8 cellular contexts compared by ENCODE assay signal in genomic region chr17:4263282-4264215, GRCh38. TPM values are rescaled to one million over a fixed set of nuclear protein-coding genes. Genes with fewer than 3 reads are reported as not detected.
DNase-seq lines count a peak whose midpoint lies in the region; ATAC-seq, FAIRE-seq and TF ChIP-seq lines count a peak whose summit lies in the region.

ANKFY1 (minus strand) TSS chr17:4263979; CDS start chr17:4263941, 38 bp downstream.

- CTCF ChIA-PET in PC-3 (lab: Charles Lee): no interaction called here

- DNase-seq in D721Med (ENCODE audit: insufficient read length, low spot score) (peak; percentile 96), PC-3 (peak; percentile 88), activated T-cell treated with anti-CD3 and anti-CD28 coated beads for 48 hours (ENCODE audit: low read depth) (peak; percentile 97), epithelial cell of proximal tubule (ENCODE audit: low read depth) (peak; percentile 36), mucosa of gallbladder (ENCODE audit: low spot score) (peak; percentile 97)
- peak; percentile 90 for DNase-seq in Jurkat, Clone E6-1 (ENCODE audit: low read depth, low spot score)
- peak; percentile 96 for DNase-seq in stimulated activated CD8-positive, alpha-beta memory T cell treated with anti-CD3 and anti-CD28 coated beads, Interleukin-4, amount 100 ng/mL, for 24 hours (ENCODE audit: low read depth)

- peak; percentile 78 for ATAC-seq in GM21529 (IDR thresholded peaks at IDR 0.05; ENCODE audit: unreplicated experiment)
- ATAC-seq in PC-3: peak; percentile 98

- peak within 1 kb of the TSS; percentile 95 for H3K4me3 ChIP-seq in Jurkat, Clone E6-1 (ENCODE audit: low read length)
- H3K4me3 ChIP-seq in PC-3 (ENCODE audit: low read length) (peak within 1 kb of the TSS; percentile 86), epithelial cell of proximal tubule (ENCODE audit: low read depth, low read length) (peak within 1 kb of the TSS; percentile 89)

- H2AFZ ChIP-seq in PC-3 (ENCODE audit: low read length): peak within 1 kb of the TSS; percentile 91

- no peaks in the 10 kb centered on the region for H3K27me3 ChIP-seq in PC-3 (ENCODE audit: low read length)

- no peaks in the 10 kb centered on the region for H3K9me2 ChIP-seq in PC-3 (replicated peaks; ENCODE audit: low read length)

- no peak for TF ChIP-seq CTCF in D721Med (IDR thresholded peaks at IDR 0.05; ENCODE audit: insufficient read depth, missing control alignments)
- TF ChIP-seq CTCF in PC-3 (conservative IDR thresholded peaks at IDR 0.05; ENCODE audit: low read depth, low read length): no peak
- TF ChIP-seq CTCF in epithelial cell of proximal tubule (conservative IDR thresholded peaks at IDR 0.05; ENCODE audit: low read depth, low read length): no peak

- no peaks in the 10 kb centered on the region for H3K9me3 ChIP-seq in PC-3 (ENCODE audit: low read length)

- intact Hi-C loops in PC-3 (cut with micrococcal nuclease): loop anchor here (5.0 kb wide), 1 partner anchor 149 kb away; no protein-coding TSS in a partner anchor

- no peak within 1 kb of the TSS for H3K27ac ChIP-seq in PC-3 (ENCODE audit: low read length)

- H4K20me1 ChIP-seq in PC-3 (ENCODE audit: low read length): peaks cover 4% of the 10 kb centered on the region; the same call in 1 of the 2 replicates

- H3K9ac ChIP-seq in PC-3 (ENCODE audit: low read length): peak within 1 kb of the TSS; percentile 96

- H3K4me2 ChIP-seq in PC-3 (ENCODE audit: low read length): peak within 1 kb of the TSS; percentile 99

- no peaks in the 10 kb centered on the region for H3F3A ChIP-seq in PC-3 (ENCODE audit: low read length, unreplicated experiment)

- no TSS peak for BruUV-seq in PC-3 (replicated peaks; lab: Mats Ljungman, UMichigan)

- peaks cover 56% of the 10 kb centered on the region for H3K79me2 ChIP-seq in PC-3 (ENCODE audit: low read length)

- POLR2A ChIA-PET in PC-3 (lab: Charles Lee; ENCODE audit: unreplicated experiment): no interaction called here

- no peak for FAIRE-seq in D721Med (lab: Jason Lieb, UNC)

- H3K4me1 ChIP-seq in PC-3 (ENCODE audit: insufficient read depth, low read length): peaks cover 9% of the 10 kb centered on the region

- H3K36me3 ChIP-seq in PC-3 (ENCODE audit: low read depth, low read length): peaks cover 11% of the 10 kb centered on the region

RNA-seq across cellular contexts. Expression of gene ANKFY1, which starts in this region (rescaled TPM):
- 26.6 TPM for polyA plus RNA-seq in Jurkat, Clone E6-1 (2012; ENCODE audit: insufficient read depth, insufficient read length)
- 18.5 and 29.4 TPM in 2 replicates for total RNA-seq in PC-3 (2014; rRNA removed)
- total RNA-seq in epithelial cell of proximal tubule: 14.8 and 15.0 TPM in 2 replicates
- 57.5 TPM for total RNA-seq in mucosa of gallbladder

Comparison
In these comparisons a context has a peak if more than half of its experiments do, and no peak if none do; other contexts are left out.
1. DNase-seq: peak in every context shown above with its lines; median percentile 97 in activated T-cell treated with anti-CD3 and anti-CD28 coated beads for 48 hours; 97 in mucosa of gallbladder; 96 in D721Med; 96 in stimulated activated CD8-positive, alpha-beta memory T cell treated with anti-CD3 and anti-CD28 coated beads, Interleukin-4, amount 100 ng/mL, for 24 hours; 90 in Jurkat, Clone E6-1; 88 in PC-3; 36 in epithelial cell of proximal tubule.